Comparison of ENCODE assay signal across 1 cellular context in genomic region chr5:95704150-95704549, GRCh38.
A peak's percentile ranks its signal among the peaks of the same experiment; 100 is the strongest.
TF ChIP-seq lines count a peak whose summit lies in the region.

No MANE protein-coding gene starts in this region.

TF ChIP-seq in IMR-90, 13 proteins besides CTCF, POLR2A, EP300 and RAD21:
- TF ChIP-seq MXI1 (IDR thresholded peaks at IDR 0.05; ENCODE audit: borderline replicate concordance, low read depth, low read length) (no peak), USF2 (IDR thresholded peaks at IDR 0.05; ENCODE audit: low read depth, low read length) (peak; percentile 66; the same call in 1 of the 2 replicates), BHLHE40 (IDR thresholded peaks at IDR 0.05; ENCODE audit: low read depth, low read length) (no peak), RFX5 (IDR thresholded peaks at IDR 0.05; ENCODE audit: low read depth, low read length) (no peak), MAZ (IDR thresholded peaks at IDR 0.05; ENCODE audit: borderline replicate concordance, low read depth, low read length) (no peak)
